8 cellular contexts compared by ENCODE assay signal in genomic region chr1:202967684-202968281, GRCh38. TPM values are rescaled to one million over a fixed set of nuclear protein-coding genes. Genes with fewer than 3 reads are reported as not detected.
DNase-seq lines count a peak whose midpoint lies in the region; ATAC-seq, FAIRE-seq and TF ChIP-seq lines count a peak whose summit lies in the region.

No MANE protein-coding gene starts in this region.

- H3K4me1 ChIP-seq in endothelial cell of umbilical vein (ENCODE audit: control insufficient read depth, extremely low read depth, insufficient read depth, low read length): peaks cover 19% of the 10 kb centered on the region
- peaks cover 14 to 20% of the 10 kb centered on the region in 2 donors for H3K4me1 ChIP-seq in naive thymus-derived CD4-positive, alpha-beta T cell (ENCODE audit: control insufficient read depth in 2 of 2, insufficient read depth in 2 of 2, low read length in 2 of 2)

- H3K27ac ChIP-seq in endothelial cell of umbilical vein (ENCODE audit: insufficient read depth, low read depth, low read length): no peak overlapping the region
- peak overlapping the region; percentile 83 for H3K27ac ChIP-seq in naive thymus-derived CD4-positive, alpha-beta T cell (ENCODE audit: low read depth, low read length)

- no TSS peak for BruUV-seq in endothelial cell of umbilical vein (replicated peaks; lab: Mats Ljungman, UMichigan)

- FAIRE-seq in endothelial cell of umbilical vein (lab: Jason Lieb, UNC): peak; percentile 79

- peak overlapping the region; percentile 95 for H3K27ac Mint-ChIP-seq in activated naive CD4-positive, alpha-beta T cell treated with anti-CD3 and anti-CD28 coated beads, Interleukin-2, amount 10 ng/mL, durations not matched to agents 7 days and 5 days
- H3K27ac Mint-ChIP-seq in naive thymus-derived CD4-positive, alpha-beta T cell: peak overlapping the region; percentile 80 to 96 (median 94)

- peak; percentile 56 for DNase-seq in activated naive CD4-positive, alpha-beta T cell treated with anti-CD3 and anti-CD28 coated beads, Interleukin-2, amount 10 ng/mL, durations not matched to agents 7 days and 5 days
- DNase-seq in activated naive CD4-positive, alpha-beta T cell treated with Interleukin-2 at 50 U/mL for 16 hours: no peak
- DNase-seq in SW480 (ENCODE audit: low spot score) (peak; percentile 26), endothelial cell of umbilical vein (ENCODE audit: low read depth, low spot score) (peak; percentile 54), mesenteric fat pad (ENCODE audit: low spot score) (no peak)
- DNase-seq in naive thymus-derived CD4-positive, alpha-beta T cell: peak in 7 of 9 donors; percentile 19 to 51 (median 38)

- no peak for TF ChIP-seq CTCF in endothelial cell of umbilical vein (IDR thresholded peaks at IDR 0.05; ENCODE audit: extremely low read depth in 1 of 2, insufficient read depth in 1 of 2, low read depth in 1 of 2, low read length in 2 of 2)

- H3K27me3 ChIP-seq in endothelial cell of umbilical vein (ENCODE audit: control insufficient read depth in 2 of 2, insufficient read depth in 2 of 2, low read length in 2 of 2): peaks cover 0 to 3% of the 10 kb centered on the region in 2 experiments
- no peaks in the 10 kb centered on the region for H3K27me3 ChIP-seq in naive thymus-derived CD4-positive, alpha-beta T cell (ENCODE audit: control insufficient read depth in 2 of 2, insufficient read depth in 2 of 2, low read length in 2 of 2)

- H3K4me1 Mint-ChIP-seq in activated naive CD4-positive, alpha-beta T cell treated with anti-CD3 and anti-CD28 coated beads, Interleukin-2, amount 10 ng/mL, durations not matched to agents 7 days and 5 days: peaks cover 37% of the 10 kb centered on the region
- H3K4me1 Mint-ChIP-seq in naive thymus-derived CD4-positive, alpha-beta T cell: peaks cover 15 to 34% (median 27%) of the 10 kb centered on the region in 7 donors

- no peaks in the 10 kb centered on the region for H3K9me3 ChIP-seq in endothelial cell of umbilical vein (replicated peaks; ENCODE audit: control insufficient read depth, insufficient read depth, low read length)
- H3K9me3 ChIP-seq in naive thymus-derived CD4-positive, alpha-beta T cell (ENCODE audit: control insufficient read depth in 2 of 3, low read length in 3 of 3): no peaks in the 10 kb centered on the region

- CTCF ChIA-PET in activated naive CD4-positive, alpha-beta T cell treated with anti-CD3 and anti-CD28 coated beads, Interleukin-2, amount 10 ng/mL, durations not matched to agents 7 days and 5 days (lab: Charles Lee): interaction anchor here (0.6 to 1.8 kb wide), 16 partner anchors 8 to 345 kb away, joined by 3 to 10 read pairs (median 3); no protein-coding TSS in a partner anchor
- CTCF ChIA-PET in endothelial cell of umbilical vein (lab: Charles Lee): interaction anchor here (0.8 to 1.9 kb wide), 12 partner anchors 9 to 152 kb away, joined by 3 to 10 read pairs (median 4); partner anchors contain the start of genes KLHL12 and TMEM183A
- CTCF ChIA-PET in naive thymus-derived CD4-positive, alpha-beta T cell (lab: Charles Lee): interaction anchor here (0.7 to 1.5 kb wide), 5 partner anchors 8 to 40 kb away, joined by 3 to 7 read pairs (median 6); partner anchors contain the start of gene TMEM183A

- H3K4me3 ChIP-seq in endothelial cell of umbilical vein (replicated peaks in 1 of 3; ENCODE audit: insufficient read depth in 1 of 3, low read depth in 1 of 3, low read length in 3 of 3): peak overlapping the region; percentile 3 to 83 (median 20)
- peak overlapping the region; percentile 67 for H3K4me3 ChIP-seq in naive thymus-derived CD4-positive, alpha-beta T cell (ENCODE audit: low read length)

- H3K9ac ChIP-seq in endothelial cell of umbilical vein (replicated peaks; ENCODE audit: extremely low read depth, insufficient read depth, low read length): no peak overlapping the region

- H2AFZ ChIP-seq in endothelial cell of umbilical vein (ENCODE audit: low read depth, low read length): peak overlapping the region; percentile 37

- peak; percentile 6 for ATAC-seq in HG03280 (IDR thresholded peaks at IDR 0.05; ENCODE audit: unreplicated experiment)
- ATAC-seq in naive thymus-derived CD4-positive, alpha-beta T cell: no peak
- no peak for ATAC-seq in GM21360 (IDR thresholded peaks at IDR 0.05; ENCODE audit: unreplicated experiment)

- intact Hi-C loops in endothelial cell of umbilical vein (cut with micrococcal nuclease): loop anchor here (2.0 to 10.0 kb wide), 4 partner anchors 39 to 623 kb away; partner anchors contain the start of genes KLHL12, PPP1R12B, RABIF and TMEM183A
- intact Hi-C loops in naive thymus-derived CD4-positive, alpha-beta T cell (cut with micrococcal nuclease): loop anchor here (1.0 to 5.0 kb wide), 12 partner anchors 9 to 1013 kb away; partner anchors contain the start of genes ADIPOR1 (in 2 of the 2), KLHL12 (in 2 of the 2), PPFIA4 (in 2 of the 2) and TMEM183A (in 2 of the 2)

- no peaks in the 10 kb centered on the region for H3K9me1 ChIP-seq in endothelial cell of umbilical vein (replicated peaks; ENCODE audit: control insufficient read depth, extremely low read depth, insufficient read depth, low read length)

- POLR2A ChIA-PET in endothelial cell of umbilical vein (lab: Charles Lee): no interaction called here
- POLR2A ChIA-PET in naive thymus-derived CD4-positive, alpha-beta T cell (lab: Charles Lee): interaction anchor here (0.5 to 1.7 kb wide), 14 partner anchors 9 to 1443 kb away, joined by 3 to 10 read pairs (median 4); partner anchors contain the start of genes ADIPOR1, KLHL12, RABIF and TMEM183A

- TF ChIP-seq POLR2A in endothelial cell of umbilical vein (IDR thresholded peaks at IDR 0.05; ENCODE audit: low read depth, low read length): no peak

- dilution Hi-C loops in endothelial cell of umbilical vein (cut with MboI; ENCODE audit: extremely low pct_ligation_motif_present, low sequenced_read_pairs): no loop called here

- no peaks in the 10 kb centered on the region for H3K79me2 ChIP-seq in endothelial cell of umbilical vein (ENCODE audit: control insufficient read depth, insufficient read depth, low read length)

- no peaks in the 10 kb centered on the region for H3K9me3 Mint-ChIP-seq in activated naive CD4-positive, alpha-beta T cell treated with anti-CD3 and anti-CD28 coated beads, Interleukin-2, amount 10 ng/mL, durations not matched to agents 7 days and 5 days
- H3K9me3 Mint-ChIP-seq in naive thymus-derived CD4-positive, alpha-beta T cell: no peaks in the 10 kb centered on the region

- H3K4me3 Mint-ChIP-seq in activated naive CD4-positive, alpha-beta T cell treated with anti-CD3 and anti-CD28 coated beads, Interleukin-2, amount 10 ng/mL, durations not matched to agents 7 days and 5 days: peak overlapping the region; percentile 84
- H3K4me3 Mint-ChIP-seq in naive thymus-derived CD4-positive, alpha-beta T cell: peak overlapping the region; percentile 90 to 98 (median 94)

- H3K27me3 Mint-ChIP-seq in activated naive CD4-positive, alpha-beta T cell treated with anti-CD3 and anti-CD28 coated beads, Interleukin-2, amount 10 ng/mL, durations not matched to agents 7 days and 5 days: peaks cover 2% of the 10 kb centered on the region
- H3K27me3 Mint-ChIP-seq in naive thymus-derived CD4-positive, alpha-beta T cell: peaks cover 0 to 5% (median 0%) of the 10 kb centered on the region in 5 donors

- H3K36me3 Mint-ChIP-seq in activated naive CD4-positive, alpha-beta T cell treated with anti-CD3 and anti-CD28 coated beads, Interleukin-2, amount 10 ng/mL, durations not matched to agents 7 days and 5 days: peaks cover 10% of the 10 kb centered on the region
- H3K36me3 Mint-ChIP-seq in naive thymus-derived CD4-positive, alpha-beta T cell: peaks cover 0 to 13% (median 2%) of the 10 kb centered on the region in 5 donors

- H3K4me2 ChIP-seq in endothelial cell of umbilical vein (ENCODE audit: insufficient read depth, low read length): peak overlapping the region; percentile 95

- H4K20me1 ChIP-seq in endothelial cell of umbilical vein (replicated peaks; ENCODE audit: control insufficient read depth, extremely low read depth, insufficient read depth, low read length): no peaks in the 10 kb centered on the region

- peaks cover 0 to 3% of the 10 kb centered on the region in 2 experiments for H3K36me3 ChIP-seq in endothelial cell of umbilical vein (ENCODE audit: control insufficient read depth in 2 of 2, extremely low read depth in 1 of 2, insufficient read depth in 2 of 2, low read length in 2 of 2)
- H3K36me3 ChIP-seq in naive thymus-derived CD4-positive, alpha-beta T cell (ENCODE audit: control insufficient read depth in 2 of 3, insufficient read depth in 3 of 3, low read length in 3 of 3): peaks cover 0 to 24% (median 4%) of the 10 kb centered on the region in 3 experiments

RNA-seq across cellular contexts. Expression of gene CYB5R1, which starts 0.7 kb away (rescaled TPM):
- total RNA-seq in endothelial cell of umbilical vein: 28.8 and 32.2 TPM in 2 replicates
- polyA plus RNA-seq in endothelial cell of umbilical vein: 28.0 and 29.0 TPM in 2 replicates
- polyA plus RNA-seq in endothelial cell of umbilical vein (2011; cell fraction: cytosol; rRNA removed): 32.8 and 36.0 TPM in 2 replicates
- 43.2 and 44.2 TPM in 2 replicates for polyA plus RNA-seq in endothelial cell of umbilical vein (2011; cell fraction: nucleus; rRNA removed)
- polyA plus RNA-seq in endothelial cell of umbilical vein (2012): 29.0 and 33.9 TPM in 2 replicates
- polyA minus RNA-seq in endothelial cell of umbilical vein: 27.2 and 37.2 TPM in 2 replicates
- polyA minus RNA-seq in endothelial cell of umbilical vein (2011; cell fraction: cytosol; rRNA and poly(A)+ RNA removed): 14.7 TPM
- polyA minus RNA-seq in endothelial cell of umbilical vein (2011; cell fraction: nucleus; rRNA and poly(A)+ RNA removed): 18.4 and 21.1 TPM in 2 replicates
- 10 to 100 TPM; 22.8 to 50.2 (median 48.0) TPM for total RNA-seq in naive thymus-derived CD4-positive, alpha-beta T cell
- polyA plus RNA-seq in naive thymus-derived CD4-positive, alpha-beta T cell: 10 to 100 TPM; 63.1 to 71.3 TPM
- total RNA-seq in mesenteric fat pad: 59.8 TPM

RNA-seq across cellular contexts. Expression of gene ADIPOR1, which starts 9.7 kb away (rescaled TPM):
- total RNA-seq in endothelial cell of umbilical vein (66.9 and 67.2 TPM in 2 replicates), mesenteric fat pad (76.2 TPM)
- polyA plus RNA-seq in endothelial cell of umbilical vein: 122 and 135 TPM in 2 replicates
- polyA plus RNA-seq in endothelial cell of umbilical vein (2011; cell fraction: cytosol; rRNA removed): 106 and 117 TPM in 2 replicates
- 63.7 and 74.5 TPM in 2 replicates for polyA plus RNA-seq in endothelial cell of umbilical vein (2011; cell fraction: nucleus; rRNA removed)
- polyA plus RNA-seq in endothelial cell of umbilical vein (2012): 53.0 and 62.2 TPM in 2 replicates
- 163 and 181 TPM in 2 replicates for polyA minus RNA-seq in endothelial cell of umbilical vein
- 113 TPM for polyA minus RNA-seq in endothelial cell of umbilical vein (2011; cell fraction: cytosol; rRNA and poly(A)+ RNA removed)
- polyA minus RNA-seq in endothelial cell of umbilical vein (2011; cell fraction: nucleus; rRNA and poly(A)+ RNA removed): 26.1 and 42.9 TPM in 2 replicates
- total RNA-seq in naive thymus-derived CD4-positive, alpha-beta T cell: 10 to 100 TPM; 51.9 to 84.5 (median 69.6) TPM
- polyA plus RNA-seq in naive thymus-derived CD4-positive, alpha-beta T cell: 10 to 100 TPM; 56.8 to 93.8 TPM

RNA-seq across cellular contexts. Expression of gene TMEM183A, which starts 39.4 kb away (rescaled TPM):
- 59.4 and 65.5 TPM in 2 replicates for total RNA-seq in endothelial cell of umbilical vein
- 92.1 and 110 TPM in 2 replicates for polyA plus RNA-seq in endothelial cell of umbilical vein
- 78.2 and 95.6 TPM in 2 replicates for polyA plus RNA-seq in endothelial cell of umbilical vein (2011; cell fraction: cytosol; rRNA removed)
- 103 and 107 TPM in 2 replicates for polyA plus RNA-seq in endothelial cell of umbilical vein (2011; cell fraction: nucleus; rRNA removed)
- 42.3 and 51.8 TPM in 2 replicates for polyA plus RNA-seq in endothelial cell of umbilical vein (2012)
- 127 and 145 TPM in 2 replicates for polyA minus RNA-seq in endothelial cell of umbilical vein
- 50.8 TPM for polyA minus RNA-seq in endothelial cell of umbilical vein (2011; cell fraction: cytosol; rRNA and poly(A)+ RNA removed)
- polyA minus RNA-seq in endothelial cell of umbilical vein (2011; cell fraction: nucleus; rRNA and poly(A)+ RNA removed): 42.7 and 72.4 TPM in 2 replicates
- 100 to 1,000 TPM in 2 of 5 experiments, 10 to 100 TPM in 3; 61.4 to 134 (median 77.0) TPM for total RNA-seq in naive thymus-derived CD4-positive, alpha-beta T cell
- polyA plus RNA-seq in naive thymus-derived CD4-positive, alpha-beta T cell: 10 to 100 TPM; 42.5 to 56.0 TPM
- 48.7 TPM for total RNA-seq in mesenteric fat pad

RNA-seq across cellular contexts. Expression of gene KLHL12, which starts 40.7 kb away (rescaled TPM):
- 22.8 and 25.2 TPM in 2 replicates for total RNA-seq in endothelial cell of umbilical vein
- 20.6 and 23.0 TPM in 2 replicates for polyA plus RNA-seq in endothelial cell of umbilical vein
- polyA plus RNA-seq in endothelial cell of umbilical vein (2011; cell fraction: cytosol; rRNA removed): 21.4 and 23.0 TPM in 2 replicates
- 42.2 and 51.8 TPM in 2 replicates for polyA plus RNA-seq in endothelial cell of umbilical vein (2011; cell fraction: nucleus; rRNA removed)
- 17.9 and 21.5 TPM in 2 replicates for polyA plus RNA-seq in endothelial cell of umbilical vein (2012)
- 41.7 and 49.9 TPM in 2 replicates for polyA minus RNA-seq in endothelial cell of umbilical vein
- polyA minus RNA-seq in endothelial cell of umbilical vein (2011; cell fraction: cytosol; rRNA and poly(A)+ RNA removed): 14.0 TPM
- polyA minus RNA-seq in endothelial cell of umbilical vein (2011; cell fraction: nucleus; rRNA and poly(A)+ RNA removed): 15.5 and 32.6 TPM in 2 replicates
- total RNA-seq in naive thymus-derived CD4-positive, alpha-beta T cell: 10 to 100 TPM; 15.6 to 28.0 (median 24.5) TPM
- polyA plus RNA-seq in naive thymus-derived CD4-positive, alpha-beta T cell: 10 to 100 TPM; 12.1 to 18.3 TPM
- 20.7 TPM for total RNA-seq in mesenteric fat pad

RNA-seq across cellular contexts. Expression of gene PPFIA4, which starts 58.5 kb away (rescaled TPM):
- total RNA-seq in endothelial cell of umbilical vein: 0.16 and 0.22 TPM in 2 replicates
- 0.13 and 0.17 TPM in 2 replicates for polyA plus RNA-seq in endothelial cell of umbilical vein
- polyA plus RNA-seq in endothelial cell of umbilical vein (2011; cell fraction: cytosol; rRNA removed): 0.03 and 0.04 TPM in 2 replicates
- polyA plus RNA-seq in endothelial cell of umbilical vein (2011; cell fraction: nucleus; rRNA removed): 1.3 and 1.4 TPM in 2 replicates
- 0.37 and 0.58 TPM in 2 replicates for polyA plus RNA-seq in endothelial cell of umbilical vein (2012)
- 0.38 and 3.5 TPM in 2 replicates for polyA minus RNA-seq in endothelial cell of umbilical vein
- polyA minus RNA-seq in endothelial cell of umbilical vein (2011; cell fraction: cytosol; rRNA and poly(A)+ RNA removed): 0.31 TPM
- 0.24 and 2.0 TPM in 2 replicates for polyA minus RNA-seq in endothelial cell of umbilical vein (2011; cell fraction: nucleus; rRNA and poly(A)+ RNA removed)
- total RNA-seq in naive thymus-derived CD4-positive, alpha-beta T cell: 10 to 100 TPM in 1 of 5 experiments, 1 to 10 TPM in 2, under 1 TPM in 2; 0.40 to 45.5 (median 2.4) TPM
- not detected for polyA plus RNA-seq in naive thymus-derived CD4-positive, alpha-beta T cell
- 0.55 TPM for total RNA-seq in mesenteric fat pad

Comparison
In these comparisons a context has a peak if more than half of its experiments do, and no peak if none do; other contexts are left out.
1. DNase-seq: peak in activated naive CD4-positive, alpha-beta T cell treated with anti-CD3 and anti-CD28 coated beads, Interleukin-2, amount 10 ng/mL, durations not matched to agents 7 days and 5 days (single experiment), SW480 (single experiment), endothelial cell of umbilical vein (single experiment) and naive thymus-derived CD4-positive, alpha-beta T cell (7 of 9); none in activated naive CD4-positive, alpha-beta T cell treated with Interleukin-2 at 50 U/mL for 16 hours (single experiment) and mesenteric fat pad (single experiment).